1 cellular context compared by ENCODE assay signal in the genomic region with DNA sequence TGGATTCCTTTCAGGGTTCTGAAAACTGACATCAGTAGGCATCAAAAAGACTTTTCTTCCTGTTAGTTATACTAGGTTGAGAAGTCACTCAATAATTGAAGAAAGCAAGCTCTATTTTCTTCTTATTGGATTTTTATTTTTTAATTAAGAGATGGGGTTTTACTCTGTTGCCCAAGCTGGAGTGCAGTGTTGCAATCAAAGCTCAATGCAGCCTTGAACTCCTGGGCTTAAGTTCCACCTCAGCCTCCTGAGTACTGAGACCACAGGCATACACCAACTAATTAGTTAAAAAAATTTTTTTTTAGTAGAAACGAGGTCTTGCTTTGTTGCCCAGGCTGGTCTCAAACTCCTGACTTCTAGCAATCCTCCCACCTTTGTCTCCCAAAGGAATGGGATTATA.
A peak's percentile ranks its signal among the peaks of the same experiment; 100 is the strongest.
TF ChIP-seq lines count a peak whose summit lies in the region.

No MANE protein-coding gene starts in this region.

TF ChIP-seq in HepG2, 621 proteins besides CTCF, POLR2A, EP300 and RAD21 (continued from another document):
- TF ChIP-seq GATAD2A (CRISPR knock-in tag; IDR thresholded peaks at IDR 0.05) (peak; percentile 23; the same call in 1 of the 2 replicates), ZNF782 (CRISPR knock-in tag; IDR thresholded peaks at IDR 0.05; ENCODE audit: borderline replicate concordance) (no peak), ZNF121 (CRISPR knock-in tag; IDR thresholded peaks at IDR 0.05) (0 out of 2 replicates have a peak, but pooled peaks have one; percentile 38), RARA (CRISPR knock-in tag; IDR thresholded peaks at IDR 0.05) (peak; percentile 34; the same call in 1 of the 2 replicates), MZF1 (CRISPR knock-in tag; IDR thresholded peaks at IDR 0.05; ENCODE audit: borderline replicate concordance) (no peak), NCOA2 (CRISPR knock-in tag; IDR thresholded peaks at IDR 0.05) (0 out of 2 replicates have a peak, but pooled peaks have one; percentile 24), HNF4A (CRISPR knock-in tag; IDR thresholded peaks at IDR 0.05) (peak; percentile 54), NR2F6 (IDR thresholded peaks at IDR 0.05) (no peak), NR2F6 (CRISPR knock-in tag; IDR thresholded peaks at IDR 0.05) (0 out of 2 replicates have a peak, but pooled peaks have one; percentile 30), CEBPG (CRISPR knock-in tag; IDR thresholded peaks at IDR 0.05) (peak; percentile 72), SOX13 (IDR thresholded peaks at IDR 0.05) (no peak), SOX13 (CRISPR knock-in tag; conservative IDR thresholded peaks at IDR 0.05 in 1 of 2, IDR thresholded peaks at IDR 0.05 in 1 of 2) (0 out of 4 replicates have a peak, but pooled peaks of 1 of the 2 experiments have one; percentile 8), FOSL2 (CRISPR knock-in tag; IDR thresholded peaks at IDR 0.05) (0 out of 2 replicates have a peak, but pooled peaks have one; percentile 8), RFX5 (IDR thresholded peaks at IDR 0.05; ENCODE audit: low read depth, low read length) (no peak)
- TF ChIP-seq, protein P1, sequence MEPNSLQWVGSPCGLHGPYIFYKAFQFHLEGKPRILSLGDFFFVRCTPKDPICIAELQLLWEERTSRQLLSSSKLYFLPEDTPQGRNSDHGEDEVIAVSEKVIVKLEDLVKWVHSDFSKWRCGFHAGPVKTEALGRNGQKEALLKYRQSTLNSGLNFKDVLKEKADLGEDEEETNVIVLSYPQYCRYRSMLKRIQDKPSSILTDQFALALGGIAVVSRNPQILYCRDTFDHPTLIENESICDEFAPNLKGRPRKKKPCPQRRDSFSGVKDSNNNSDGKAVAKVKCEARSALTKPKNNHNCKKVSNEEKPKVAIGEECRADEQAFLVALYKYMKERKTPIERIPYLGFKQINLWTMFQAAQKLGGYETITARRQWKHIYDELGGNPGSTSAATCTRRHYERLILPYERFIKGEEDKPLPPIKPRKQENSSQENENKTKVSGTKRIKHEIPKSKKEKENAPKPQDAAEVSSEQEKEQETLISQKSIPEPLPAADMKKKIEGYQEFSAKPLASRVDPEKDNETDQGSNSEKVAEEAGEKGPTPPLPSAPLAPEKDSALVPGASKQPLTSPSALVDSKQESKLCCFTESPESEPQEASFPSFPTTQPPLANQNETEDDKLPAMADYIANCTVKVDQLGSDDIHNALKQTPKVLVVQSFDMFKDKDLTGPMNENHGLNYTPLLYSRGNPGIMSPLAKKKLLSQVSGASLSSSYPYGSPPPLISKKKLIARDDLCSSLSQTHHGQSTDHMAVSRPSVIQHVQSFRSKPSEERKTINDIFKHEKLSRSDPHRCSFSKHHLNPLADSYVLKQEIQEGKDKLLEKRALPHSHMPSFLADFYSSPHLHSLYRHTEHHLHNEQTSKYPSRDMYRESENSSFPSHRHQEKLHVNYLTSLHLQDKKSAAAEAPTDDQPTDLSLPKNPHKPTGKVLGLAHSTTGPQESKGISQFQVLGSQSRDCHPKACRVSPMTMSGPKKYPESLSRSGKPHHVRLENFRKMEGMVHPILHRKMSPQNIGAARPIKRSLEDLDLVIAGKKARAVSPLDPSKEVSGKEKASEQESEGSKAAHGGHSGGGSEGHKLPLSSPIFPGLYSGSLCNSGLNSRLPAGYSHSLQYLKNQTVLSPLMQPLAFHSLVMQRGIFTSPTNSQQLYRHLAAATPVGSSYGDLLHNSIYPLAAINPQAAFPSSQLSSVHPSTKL (CRISPR knock-in tag; IDR thresholded peaks at IDR 0.05): peak; percentile 13; the same call in 1 of the 2 replicates
- TF ChIP-seq, protein P2, sequence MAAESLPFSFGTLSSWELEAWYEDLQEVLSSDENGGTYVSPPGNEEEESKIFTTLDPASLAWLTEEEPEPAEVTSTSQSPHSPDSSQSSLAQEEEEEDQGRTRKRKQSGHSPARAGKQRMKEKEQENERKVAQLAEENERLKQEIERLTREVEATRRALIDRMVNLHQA (CRISPR knock-in tag; IDR thresholded peaks at IDR 0.05): no peak
